ENCODE assay signal across 23 cellular contexts in the genomic region with DNA sequence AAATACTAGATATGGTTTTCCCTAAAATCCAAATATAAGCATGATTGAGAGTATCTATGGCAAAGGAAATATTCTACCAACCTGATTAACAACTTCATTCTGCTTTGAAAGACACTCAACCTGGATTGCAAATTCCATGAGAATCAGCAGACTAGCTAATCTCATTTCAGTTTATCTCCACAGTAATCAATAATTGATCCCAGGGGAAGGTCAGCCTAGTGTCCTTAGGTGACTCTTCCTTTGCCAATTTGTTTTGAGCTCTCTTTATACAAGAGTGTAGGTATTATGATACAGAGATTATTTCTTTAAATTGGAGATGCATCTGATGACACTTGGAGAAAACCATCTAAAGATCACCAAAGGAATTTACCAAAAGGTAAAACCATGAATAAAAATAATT.
"Had no signal": no experiment of that assay in that cellular context is flagged by ENCODE, and none has a peak within 500 bp of the region (broad histone marks: within the 10 kb centered on the region; RNA-seq: fewer than 3 reads in every experiment).

No MANE protein-coding gene starts in this region.

- H3K4me1 ChIP-seq: esophagus squamous epithelium, gastrocnemius medialis, heart right ventricle, left ventricle myocardium inferior, lower lobe of right lung had no signal

- H3K36me3 ChIP-seq: esophagus squamous epithelium, gastrocnemius medialis, heart right ventricle, left ventricle myocardium inferior, lower lobe of right lung had no signal

- FAIRE-seq: colon, endothelial cell of umbilical vein, islet of Langerhans, keratinocyte had no signal

- H3K4me3 ChIP-seq: coronary artery, dorsolateral prefrontal cortex, esophagus squamous epithelium, gastrocnemius medialis, heart right ventricle, left ventricle myocardium inferior, lower lobe of right lung, mucosa of descending colon had no signal

- H3K27me3 ChIP-seq: esophagus squamous epithelium, gastrocnemius medialis had no signal

- DNase-seq: dermis blood vessel endothelial cell; dorsolateral prefrontal cortex; effector CD4-positive, alpha-beta T cell; effector memory CD4-positive, alpha-beta T cell; esophagus squamous epithelium; foreskin fibroblast; foreskin melanocyte; gastrocnemius medialis; glutamatergic neuron; head of caudate nucleus; heart right ventricle; hippocampal formation; left cardiac atrium; left ventricle myocardium inferior; lower lobe of right lung; mesenchymal stem cell; mucosa of descending colon; naive B cell had no signal

- ATAC-seq: gastrocnemius medialis, heart right ventricle, left cardiac atrium, lower lobe of right lung, mucosa of descending colon had no signal

- H3K9me3 ChIP-seq: esophagus squamous epithelium, gastrocnemius medialis, heart right ventricle, left ventricle myocardium inferior, lower lobe of right lung, mucosa of descending colon had no signal

- H3K27ac ChIP-seq: coronary artery, dorsolateral prefrontal cortex, esophagus squamous epithelium, gastrocnemius medialis, heart right ventricle, left ventricle myocardium inferior, lower lobe of right lung had no signal
